Comparison of ENCODE assay signal across 1 cellular context in genomic region chr12:113726254-113726819, GRCh38.
TF ChIP-seq lines count a peak whose summit lies in the region.

No MANE protein-coding gene starts in this region.

TF ChIP-seq in H1, 55 proteins besides CTCF, POLR2A, EP300 and RAD21:
- TF ChIP-seq KDM1A (IDR thresholded peaks at IDR 0.05; ENCODE audit: borderline replicate concordance, low read length): no peak
- no peak for TF ChIP-seq ATF3 (IDR thresholded peaks at IDR 0.05; ENCODE audit: insufficient read depth, low read depth, low read length)
- no peak for TF ChIP-seq JUND (IDR thresholded peaks at IDR 0.05; ENCODE audit: low read length)
- no peak for TF ChIP-seq SIRT6 (IDR thresholded peaks at IDR 0.05; ENCODE audit: low read length)
- no peak for TF ChIP-seq BCL11A (IDR thresholded peaks at IDR 0.05; ENCODE audit: low read depth in 2 of 2, low read length in 2 of 2)
- no peak for TF ChIP-seq CBX5 (IDR thresholded peaks at IDR 0.05; ENCODE audit: low read depth, low read length)
- no peak for TF ChIP-seq CHD7 (IDR thresholded peaks at IDR 0.05; ENCODE audit: insufficient replicate concordance, low read length)
TF ChIP-seq in H1: peak in this region for 0.
